ENCODE assay signal across 11 cellular contexts in the genomic region with DNA sequence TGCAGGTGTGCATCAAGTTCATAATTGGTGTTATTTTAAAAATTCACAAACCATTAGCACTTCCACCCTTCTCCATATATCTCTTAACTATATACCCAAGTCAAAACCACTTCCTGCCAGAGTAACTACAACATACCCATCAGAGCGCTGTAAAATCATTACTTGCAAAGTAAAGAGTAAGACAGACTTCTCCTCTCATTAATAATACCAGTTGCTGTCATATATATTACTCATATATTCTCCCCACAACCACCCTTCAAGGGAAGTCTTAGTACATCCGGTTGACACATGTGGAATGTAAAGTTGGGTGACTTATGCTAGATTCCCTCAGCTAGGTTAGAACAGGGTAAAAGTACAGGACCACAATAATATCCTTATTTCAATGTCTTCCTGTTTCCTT. TPM values are rescaled to one million over a fixed set of nuclear protein-coding genes. Genes with fewer than 3 reads are reported as not detected.
DNase-seq lines count a peak whose midpoint lies in the region; ATAC-seq and TF ChIP-seq lines count a peak whose summit lies in the region.
"Had no signal": no experiment of that assay in that cellular context is flagged by ENCODE, and none has a peak within 500 bp of the region (broad histone marks: within the 10 kb centered on the region; RNA-seq: fewer than 3 reads in every experiment).

No MANE protein-coding gene starts in this region.

- no peak overlapping the region for H2BK5ac ChIP-seq in neuronal stem cell (ENCODE audit: low read length)

- H3K9me3 ChIP-seq in neuronal stem cell (replicated peaks in 1 of 2; ENCODE audit: control insufficient read depth in 2 of 2, insufficient read depth in 1 of 2, low read depth in 1 of 2, low read length in 2 of 2) (peaks cover 4% of the 10 kb centered on the region in 2 donors), neural progenitor cell (ENCODE audit: low read depth) (no peaks in the 10 kb centered on the region), heart left ventricle (peaks cover 0 to 7% (median 0%) of the 10 kb centered on the region in 12 donors)

- peak overlapping the region; percentile 58 for H3K4me3 Mint-ChIP-seq in activated T-helper 17 cell treated with anti-CD3 and anti-CD28 coated beads, Interleukin-2, amount 50 U/mL, for 72 hours
- no peak overlapping the region for H3K4me3 Mint-ChIP-seq in neural progenitor cell

- H3K4me1 ChIP-seq in neuronal stem cell (ENCODE audit: control insufficient read depth in 2 of 2, insufficient read depth in 1 of 2, low read depth in 1 of 2, low read length in 2 of 2) (no peaks in the 10 kb centered on the region), neural progenitor cell (no peaks in the 10 kb centered on the region), heart left ventricle (peaks cover 0 to 12% (median 0%) of the 10 kb centered on the region in 12 donors)

- H3K27me3 ChIP-seq in neuronal stem cell (ENCODE audit: control insufficient read depth in 3 of 3, insufficient read depth in 3 of 3, low read depth in 1 of 3, low read length in 3 of 3) (peaks cover 0 to 9% (median 0%) of the 10 kb centered on the region in 3 experiments), neural progenitor cell (no peaks in the 10 kb centered on the region), heart left ventricle (no peaks in the 10 kb centered on the region)

- WGBS in neuronal stem cell (ENCODE audit: extremely low coverage in 2 of 2, insufficient read length in 2 of 2, insufficient replicate concordance in 1 of 2), 2 donors = no CpG with 5 or more reads among the region's 2 CpGs
- 78 to 92% (median 89%) methylated on average over 2 of the region's 2 CpGs for WGBS in heart left ventricle, 4 donors

- H3K27ac ChIP-seq in neuronal stem cell (replicated peaks; ENCODE audit: low read length) = no peak overlapping the region
- no peak overlapping the region for H3K27ac ChIP-seq in neural progenitor cell
- no peak overlapping the region for H3K27ac ChIP-seq in heart left ventricle

- no peak for TF ChIP-seq POLR2A in heart left ventricle (IDR thresholded peaks at IDR 0.05)

- H3F3A ChIP-seq in neural progenitor cell (ENCODE audit: low read depth) = no peaks in the 10 kb centered on the region

- H3K23ac ChIP-seq in neuronal stem cell (ENCODE audit: low read depth, low read length, poor library complexity) = no peak overlapping the region

- peaks cover 12% of the 10 kb centered on the region for H3K4me1 Mint-ChIP-seq in activated T-helper 17 cell treated with anti-CD3 and anti-CD28 coated beads, Interleukin-2, amount 50 U/mL, for 72 hours
- no peaks in the 10 kb centered on the region for H3K4me1 Mint-ChIP-seq in neural progenitor cell

- H2BK12ac ChIP-seq in neuronal stem cell (ENCODE audit: low read length) = no peak overlapping the region

- no peak overlapping the region for H3K4ac ChIP-seq in neuronal stem cell (ENCODE audit: low read length)

- DNase-seq in AG10803 (ENCODE audit: low read depth) = peak; percentile 38
- no peak for DNase-seq in neuronal stem cell (ENCODE audit: low spot score)
- no peak for DNase-seq in neural progenitor cell (ENCODE audit: low spot score)
- no peak for DNase-seq in heart left ventricle
- DNase-seq in 8988T = no peak
- DNase-seq: posterior cingulate gyrus, T-helper 9 cell had no signal

- no peak overlapping the region for H2BK15ac ChIP-seq in neuronal stem cell (ENCODE audit: low read length)

- H4K8ac ChIP-seq in neuronal stem cell (ENCODE audit: low read depth, low read length) = no peak overlapping the region

- H3K4me3 ChIP-seq in AG10803 (ENCODE audit: low read length) = no peak overlapping the region
- no peak overlapping the region for H3K4me3 ChIP-seq in neuronal stem cell (ENCODE audit: low read length in 2 of 2)
- no peak overlapping the region for H3K4me3 ChIP-seq in neural progenitor cell
- H3K4me3 ChIP-seq in heart left ventricle = no peak overlapping the region

- H3K18ac ChIP-seq in neuronal stem cell (ENCODE audit: low read length) = no peak overlapping the region

- H3K36me3 Mint-ChIP-seq in activated T-helper 17 cell treated with anti-CD3 and anti-CD28 coated beads, Interleukin-2, amount 50 U/mL, for 72 hours (ENCODE audit: low read depth) = peaks cover 4% of the 10 kb centered on the region
- H3K36me3 Mint-ChIP-seq in neural progenitor cell = no peaks in the 10 kb centered on the region

- no peaks in the 10 kb centered on the region for H3K27me3 Mint-ChIP-seq in activated T-helper 17 cell treated with anti-CD3 and anti-CD28 coated beads, Interleukin-2, amount 50 U/mL, for 72 hours
- H3K27me3 Mint-ChIP-seq in neural progenitor cell (ENCODE audit: insufficient read depth, low read depth) = peaks cover 3% of the 10 kb centered on the region

- H3K27ac Mint-ChIP-seq in activated T-helper 17 cell treated with anti-CD3 and anti-CD28 coated beads, Interleukin-2, amount 50 U/mL, for 72 hours = peak overlapping the region; percentile 28
- no peak overlapping the region for H3K27ac Mint-ChIP-seq in neural progenitor cell

- H3K4me2 ChIP-seq in neuronal stem cell (ENCODE audit: insufficient read depth, low read length, poor library complexity, severe bottlenecking) = no peak overlapping the region
- no peak overlapping the region for H3K4me2 ChIP-seq in neural progenitor cell

- H3K79me1 ChIP-seq in neuronal stem cell (ENCODE audit: low read depth, low read length) = no peaks in the 10 kb centered on the region

- H4K20me1 ChIP-seq in neural progenitor cell (ENCODE audit: low read depth) = no peaks in the 10 kb centered on the region

- H2AFZ ChIP-seq in neuronal stem cell (ENCODE audit: low read length) (no peak overlapping the region), neural progenitor cell (replicated peaks) (no peak overlapping the region)

- H3K79me2 ChIP-seq in neural progenitor cell (ENCODE audit: low read depth) = no peaks in the 10 kb centered on the region

- H3K36me3 ChIP-seq in neuronal stem cell (replicated peaks in 1 of 2; ENCODE audit: control insufficient read depth in 2 of 2, insufficient read depth in 2 of 2, low read length in 2 of 2) (no peaks in the 10 kb centered on the region), neural progenitor cell (no peaks in the 10 kb centered on the region), heart left ventricle (no peaks in the 10 kb centered on the region)

- H3K9ac ChIP-seq in neuronal stem cell (ENCODE audit: low read depth, low read length, poor library complexity) = no peak overlapping the region
- H3K9ac ChIP-seq in neural progenitor cell = no peak overlapping the region

- intact Hi-C loops in heart left ventricle (cut with DNase I) = no loop called here

- H4K91ac ChIP-seq in neuronal stem cell (ENCODE audit: low read depth, low read length, poor library complexity) = no peak overlapping the region

- no peak overlapping the region for H2BK120ac ChIP-seq in neuronal stem cell (ENCODE audit: low read depth, low read length)

- no peak overlapping the region for H2AK5ac ChIP-seq in neuronal stem cell (ENCODE audit: low read depth, low read length)

- H3K9me3 Mint-ChIP-seq in activated T-helper 17 cell treated with anti-CD3 and anti-CD28 coated beads, Interleukin-2, amount 50 U/mL, for 72 hours = no peaks in the 10 kb centered on the region
- peaks cover 11% of the 10 kb centered on the region for H3K9me3 Mint-ChIP-seq in neural progenitor cell

- ATAC-seq in GM19463 (IDR thresholded peaks at IDR 0.05; ENCODE audit: unreplicated experiment) (peak; percentile 49), HG03442 (IDR thresholded peaks at IDR 0.05; ENCODE audit: unreplicated experiment) (peak; percentile 55), heart left ventricle (no peak)
- ATAC-seq in activated T-helper 17 cell treated with anti-CD3 and anti-CD28 coated beads, Interleukin-2, amount 50 U/mL, for 72 hours (replicated peaks) = peak; percentile 88

- H3K14ac ChIP-seq in neuronal stem cell (ENCODE audit: low read length) = no peak overlapping the region

- no peak for TF ChIP-seq CTCF in AG10803 (conservative IDR thresholded peaks at IDR 0.05; ENCODE audit: low read length)
- TF ChIP-seq CTCF in neural progenitor cell (IDR thresholded peaks at IDR 0.05) = no peak
- TF ChIP-seq CTCF in heart left ventricle (IDR thresholded peaks at IDR 0.05) = no peak

RNA-seq across cellular contexts. Expression of gene TERC, which starts 5.6 kb away (rescaled TPM):
- 10 to 100 TPM; 14.5 to 14.9 TPM for total RNA-seq in activated T-helper 17 cell treated with anti-CD3 and anti-CD28 coated beads, Interleukin-2, amount 50 U/mL, for 72 hours
- 2.2 TPM for polyA plus RNA-seq in neuronal stem cell (2013, experiment 1 of 2)
- polyA plus RNA-seq in neuronal stem cell (2013, experiment 2 of 2) = 2.0 TPM
- total RNA-seq in neural progenitor cell (ENCODE audit: low replicate concordance) = 47.5 and 119 TPM in 2 replicates
- 10 to 100 TPM in 2 of 9 donors, 1 to 10 TPM in 5, not detected in 2; 1.0 to 60.8 (median 3.1) TPM for total RNA-seq in heart left ventricle
- polyA plus RNA-seq in heart left ventricle = not detected

RNA-seq across cellular contexts. Expression of gene ACTRT3, which starts 10.1 kb away (rescaled TPM):
- 1 to 10 TPM; 1.9 to 2.0 TPM for total RNA-seq in activated T-helper 17 cell treated with anti-CD3 and anti-CD28 coated beads, Interleukin-2, amount 50 U/mL, for 72 hours
- polyA plus RNA-seq in neuronal stem cell (2013, experiment 1 of 2) = 0.38 TPM
- polyA plus RNA-seq in neuronal stem cell (2013, experiment 2 of 2) = 0.44 TPM
- total RNA-seq in neural progenitor cell (ENCODE audit: low replicate concordance) (0.31 and 0.34 TPM in 2 replicates), heart left ventricle (1 to 10 TPM in 2 of 9 donors, under 1 TPM in 7; 0.18 to 1.3 (median 0.54) TPM)
- polyA plus RNA-seq in heart left ventricle = under 1 TPM; 0.27 to 0.68 TPM

RNA-seq across cellular contexts. Expression of gene MYNN, which starts 13.9 kb away (rescaled TPM):
- 10 to 100 TPM; 11.8 to 15.0 TPM for total RNA-seq in activated T-helper 17 cell treated with anti-CD3 and anti-CD28 coated beads, Interleukin-2, amount 50 U/mL, for 72 hours
- 12.0 TPM for polyA plus RNA-seq in neuronal stem cell (2013, experiment 1 of 2)
- 12.9 TPM for polyA plus RNA-seq in neuronal stem cell (2013, experiment 2 of 2)
- total RNA-seq in neural progenitor cell (ENCODE audit: low replicate concordance) (19.2 and 23.6 TPM in 2 replicates), heart left ventricle (10 to 100 TPM in 7 of 9 donors, 1 to 10 TPM in 2; 8.8 to 14.1 (median 10.5) TPM)
- 1 to 10 TPM; 5.0 to 9.9 TPM for polyA plus RNA-seq in heart left ventricle

RNA-seq across cellular contexts. Expression of gene LRRIQ4, which starts 53.4 kb away (rescaled TPM):
- under 1 TPM; 0.13 TPM for total RNA-seq in activated T-helper 17 cell treated with anti-CD3 and anti-CD28 coated beads, Interleukin-2, amount 50 U/mL, for 72 hours
- polyA plus RNA-seq in neuronal stem cell (2013, experiment 1 of 2) = 0.04 TPM
- 0.01 TPM for polyA plus RNA-seq in neuronal stem cell (2013, experiment 2 of 2)
- total RNA-seq in neural progenitor cell (ENCODE audit: low replicate concordance) = not detected in 2 replicates
- total RNA-seq in heart left ventricle = not detected
- polyA plus RNA-seq in heart left ventricle = not detected
- total RNA-seq: epithelial cell of proximal tubule had no signal

RNA-seq across cellular contexts. Expression of gene LRRC34, which starts 53.4 kb away (rescaled TPM):
- 1 to 10 TPM; 1.4 to 1.7 TPM for total RNA-seq in activated T-helper 17 cell treated with anti-CD3 and anti-CD28 coated beads, Interleukin-2, amount 50 U/mL, for 72 hours
- polyA plus RNA-seq in neuronal stem cell (2013, experiment 1 of 2) = 5.8 TPM
- polyA plus RNA-seq in neuronal stem cell (2013, experiment 2 of 2) = 6.1 TPM
- total RNA-seq in neural progenitor cell (ENCODE audit: low replicate concordance) = 12.5 and 54.8 TPM in 2 replicates
- total RNA-seq in heart left ventricle = 1 to 10 TPM in 6 of 9 donors, under 1 TPM in 2, not detected in 1; 0.60 to 2.4 (median 1.6) TPM
- under 1 TPM; 0.91 to 0.93 TPM for polyA plus RNA-seq in heart left ventricle

Comparison
In these comparisons a context has a peak if more than half of its experiments do, and no peak if none do; other contexts are left out.
1. ATAC-seq: peak in GM19463 (single experiment), HG03442 (single experiment) and activated T-helper 17 cell treated with anti-CD3 and anti-CD28 coated beads, Interleukin-2, amount 50 U/mL, for 72 hours (single experiment); none in heart left ventricle (0 of 4).